8 cellular contexts compared by ENCODE assay signal in genomic region chr21:14383596-14384210, GRCh38. TPM values are rescaled to one million over a fixed set of nuclear protein-coding genes. Genes with fewer than 3 reads are reported as not detected.
DNase-seq lines count a peak whose midpoint lies in the region; ATAC-seq and TF ChIP-seq lines count a peak whose summit lies in the region.

No MANE protein-coding gene starts in this region.

- no peak for DNase-seq in CD4-positive, alpha-beta T cell
- DNase-seq in RPMI8226 (peak; percentile 12), GM13977 (ENCODE audit: low spot score) (no peak), NCI-H2081 (lab: John Stamatoyannopoulos, UW) (no peak)
- DNase-seq in effector memory CD4-positive, alpha-beta T cell = no peak

- H3K27ac ChIP-seq in CD4-positive, alpha-beta T cell (ENCODE audit: low read depth, low read length) = peak overlapping the region; percentile 71
- H3K27ac ChIP-seq in effector memory CD4-positive, alpha-beta T cell (ENCODE audit: insufficient read depth, low read length, poor library complexity, severe bottlenecking) = peak overlapping the region; percentile 91

- in situ Hi-C loops in GM13977 (cut with MboI; ENCODE audit: low pct_unique_long_range_greater_than_20kb, low sequenced_read_pairs, unreplicated experiment) = no loop called here

- peaks cover 44% of the 10 kb centered on the region for H3K4me1 Mint-ChIP-seq in CD4-positive, alpha-beta T cell (ENCODE audit: low read depth)

- TF ChIP-seq CTCF in CD4-positive, alpha-beta T cell (IDR thresholded peaks at IDR 0.05) = no peak
- TF ChIP-seq CTCF in GM13977 (IDR thresholded peaks at IDR 0.05; ENCODE audit: extremely low read depth, insufficient read depth, missing control alignments) = no peak

- POLR2A ChIA-PET in CD4-positive, alpha-beta T cell (lab: Charles Lee) = interaction anchor here (1.0 to 2.1 kb wide), 9 partner anchors 23 to 1350 kb away, joined by 3 to 18 read pairs (median 4); partner anchors contain the start of genes NRIP1 and RBM11

- peak overlapping the region; percentile 97 for H3K27ac Mint-ChIP-seq in CD4-positive, alpha-beta T cell

- peak overlapping the region; percentile 96 for H3K4me3 ChIP-seq in effector memory CD4-positive, alpha-beta T cell (ENCODE audit: insufficient read depth, low read depth, low read length, poor library complexity, severe bottlenecking)
- peak overlapping the region; percentile 91 for H3K4me3 ChIP-seq in mucosa of stomach (ENCODE audit: low read length)

- CTCF ChIA-PET in CD4-positive, alpha-beta T cell (lab: Charles Lee) = interaction anchor here (1.0 to 1.7 kb wide), 2 partner anchors 15 to 1347 kb away, joined by 3 read pairs; no protein-coding TSS in a partner anchor

- H3K4me3 Mint-ChIP-seq in CD4-positive, alpha-beta T cell = peak overlapping the region; percentile 96

- peak overlapping the region; percentile 80 for H3K9ac ChIP-seq in mucosa of stomach (ENCODE audit: low read length)

- peak; percentile 11 for ATAC-seq in CD4-positive, alpha-beta T cell (ENCODE audit: poor library complexity)
- peak; percentile 21 for ATAC-seq in GM18873 (IDR thresholded peaks at IDR 0.05; ENCODE audit: low FRiP score, unreplicated experiment)
- ATAC-seq in HG03066 (IDR thresholded peaks at IDR 0.05; ENCODE audit: low read depth, unreplicated experiment) = peak; percentile 24

- peaks cover 7% of the 10 kb centered on the region for H3K4me1 ChIP-seq in effector memory CD4-positive, alpha-beta T cell (ENCODE audit: control insufficient read depth, insufficient read depth, low read length, poor library complexity, severe bottlenecking)
- H3K4me1 ChIP-seq in mucosa of stomach (ENCODE audit: control insufficient read depth, insufficient read depth, low read length) = peaks cover 6% of the 10 kb centered on the region

- H3K27me3 Mint-ChIP-seq in CD4-positive, alpha-beta T cell = no peaks in the 10 kb centered on the region

- H3K36me3 Mint-ChIP-seq in CD4-positive, alpha-beta T cell (ENCODE audit: low read depth) = peaks cover 23% of the 10 kb centered on the region

- H3K36me3 ChIP-seq in effector memory CD4-positive, alpha-beta T cell (ENCODE audit: control insufficient read depth, insufficient read depth, low read length) = no peaks in the 10 kb centered on the region
- H3K36me3 ChIP-seq in mucosa of stomach (ENCODE audit: control insufficient read depth, insufficient read depth, low read length) = no peaks in the 10 kb centered on the region

- H3K9me3 Mint-ChIP-seq in CD4-positive, alpha-beta T cell = no peaks in the 10 kb centered on the region

- no peaks in the 10 kb centered on the region for H3K27me3 ChIP-seq in CD4-positive, alpha-beta T cell (ENCODE audit: control insufficient read depth, insufficient read depth, low read length)
- H3K27me3 ChIP-seq in effector memory CD4-positive, alpha-beta T cell (replicated peaks; ENCODE audit: control insufficient read depth, insufficient read depth, low read length, poor library complexity, severe bottlenecking) = no peaks in the 10 kb centered on the region
- H3K27me3 ChIP-seq in mucosa of stomach (ENCODE audit: control insufficient read depth, insufficient read depth, low read length) = no peaks in the 10 kb centered on the region

- intact Hi-C loops in CD4-positive, alpha-beta T cell (cut with DNase I, micrococcal nuclease) = loop anchor here (2.0 to 5.0 kb wide), 6 partner anchors 154 to 1349 kb away; partner anchors contain the start of genes NRIP1 (in 1 of the 2), RBM11 (in 1 of the 2) and SAMSN1 (in 1 of the 2)

- no peaks in the 10 kb centered on the region for H3K9me3 ChIP-seq in CD4-positive, alpha-beta T cell (ENCODE audit: control insufficient read depth, low read length)
- no peaks in the 10 kb centered on the region for H3K9me3 ChIP-seq in effector memory CD4-positive, alpha-beta T cell (ENCODE audit: control insufficient read depth, low read length)
- H3K9me3 ChIP-seq in mucosa of stomach (ENCODE audit: control insufficient read depth, low read length) = no peaks in the 10 kb centered on the region

RNA-seq across cellular contexts. Expression of gene HSPA13, which starts 0.8 kb away (rescaled TPM):
- 10 to 100 TPM; 39.6 to 41.4 TPM for total RNA-seq in CD4-positive, alpha-beta T cell
